17 cellular contexts compared by ENCODE assay signal in the genomic region with DNA sequence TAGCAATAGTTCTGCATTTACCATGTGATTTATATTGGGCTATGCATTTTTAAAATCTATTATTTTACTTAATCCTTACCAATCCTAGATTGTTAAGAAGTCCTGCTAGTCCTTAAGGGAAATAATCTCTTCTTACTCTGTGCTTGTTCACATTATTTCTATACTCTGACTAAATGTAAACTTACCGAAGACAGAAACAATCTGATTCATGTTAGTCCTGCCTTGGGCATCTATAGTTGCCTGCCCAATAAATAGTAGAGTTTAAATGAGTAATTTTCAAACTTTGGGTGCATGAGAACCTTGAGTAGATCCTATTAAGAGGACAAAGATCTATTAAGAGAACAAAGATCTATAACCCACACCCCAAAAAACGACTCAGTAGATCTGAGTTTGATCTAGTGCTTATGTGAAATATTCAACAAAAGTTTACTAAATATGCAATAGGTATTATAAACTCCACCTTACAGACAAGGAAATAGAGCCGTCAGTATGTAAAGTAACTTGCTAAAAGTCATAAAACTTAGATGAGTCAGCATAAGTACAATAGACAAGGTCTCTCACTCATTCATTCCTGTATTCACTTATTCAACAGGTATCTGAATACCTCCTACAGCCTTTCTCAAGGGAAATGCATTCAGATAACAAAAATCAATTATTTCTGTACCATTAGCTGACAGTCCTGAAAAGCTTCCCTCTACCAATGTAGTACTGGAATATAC.
"Had no signal": no experiment of that assay in that cellular context is flagged by ENCODE, and none has a peak within 500 bp of the region (broad histone marks: within the 10 kb centered on the region; RNA-seq: fewer than 3 reads in every experiment).

No MANE protein-coding gene starts in this region.

- H3K27ac Mint-ChIP-seq: activated B cell treated with CpG ODN at 0.5 μM for 24 hours; activated CD8-positive, alpha-beta T cell treated with anti-CD3 and anti-CD28 coated beads, Interleukin-2, amount 10 ng/mL, durations not matched to agents 7 days and 5 days; activated naive CD4-positive, alpha-beta T cell treated with anti-CD3 and anti-CD28 coated beads for 36 hours; T-cell had no signal

- H3K27ac ChIP-seq: lower lobe of right lung, right atrium auricular region, suprapubic skin, upper lobe of right lung had no signal

- H3K36me3 ChIP-seq: lower lobe of right lung, right atrium auricular region, upper lobe of right lung had no signal

- H3K4me3 ChIP-seq: lower lobe of right lung, right atrium auricular region, suprapubic skin, upper lobe of right lung had no signal

- H3K27me3 ChIP-seq: right atrium auricular region, suprapubic skin, upper lobe of right lung had no signal

- ATAC-seq: activated CD8-positive, alpha-beta T cell treated with anti-CD3 and anti-CD28 coated beads, Interleukin-2, amount 10 ng/mL, durations not matched to agents 7 days and 5 days; activated T-cell treated with anti-CD3 and anti-CD28 coated beads, Interleukin-2, amount 50 U/mL, for 4 hours; lower lobe of right lung; stimulated activated naive CD8-positive, alpha-beta T cell treated with anti-CD3 and anti-CD28 coated beads, Interleukin-15, amount 100 ng/mL, for 72 hours; T-cell; upper lobe of right lung had no signal

- DNase-seq: activated B cell treated with CpG ODN at 0.5 μM for 24 hours; activated CD4-positive, alpha-beta T cell treated with anti-CD3 and anti-CD28 coated beads for 48 hours; activated CD8-positive, alpha-beta T cell treated with anti-CD3 and anti-CD28 coated beads, Interleukin-2, amount 10 ng/mL, durations not matched to agents 7 days and 5 days; activated naive CD4-positive, alpha-beta T cell treated with anti-CD3 and anti-CD28 coated beads for 36 hours; activated T-cell treated with anti-CD3 and anti-CD28 coated beads, Interleukin-2, amount 50 U/mL, for 4 hours; anterior cingulate cortex; central memory CD4-positive, alpha-beta T cell; lower lobe of right lung; stimulated activated CD4-positive, alpha-beta T cell treated with anti-CD3 and anti-CD28 coated beads, Interleukin-15, amount 100 ng/mL, for 24 hours; stimulated activated CD4-positive, alpha-beta T cell treated with anti-CD3 and anti-CD28 coated beads, Interleukin-2, amount 100 ng/mL, for 48 hours; stimulated activated naive CD8-positive, alpha-beta T cell treated with anti-CD3 and anti-CD28 coated beads, Interleukin-15, amount 100 ng/mL, for 72 hours; T-cell; upper lobe of right lung had no signal

- H3K36me3 Mint-ChIP-seq: T-cell had no signal

- H3K27me3 Mint-ChIP-seq: activated B cell treated with CpG ODN at 0.5 μM for 24 hours; brain; stimulated activated naive CD8-positive, alpha-beta T cell treated with anti-CD3 and anti-CD28 coated beads, Interleukin-15, amount 100 ng/mL, for 72 hours; T-cell had no signal

- H3K9me3 ChIP-seq: lower lobe of right lung, suprapubic skin, upper lobe of right lung had no signal

- H3K4me3 Mint-ChIP-seq: activated B cell treated with CpG ODN at 0.5 μM for 24 hours; activated CD8-positive, alpha-beta T cell treated with anti-CD3 and anti-CD28 coated beads, Interleukin-2, amount 10 ng/mL, durations not matched to agents 7 days and 5 days; activated naive CD4-positive, alpha-beta T cell treated with anti-CD3 and anti-CD28 coated beads for 36 hours; activated T-cell treated with anti-CD3 and anti-CD28 coated beads, Interleukin-2, amount 50 U/mL, for 4 hours; brain; nephron; stimulated activated naive CD8-positive, alpha-beta T cell treated with anti-CD3 and anti-CD28 coated beads, Interleukin-15, amount 100 ng/mL, for 72 hours; T-cell had no signal

- H3K9me3 Mint-ChIP-seq: activated B cell treated with CpG ODN at 0.5 μM for 24 hours; activated T-cell treated with anti-CD3 and anti-CD28 coated beads, Interleukin-2, amount 50 U/mL, for 4 hours; stimulated activated naive CD8-positive, alpha-beta T cell treated with anti-CD3 and anti-CD28 coated beads, Interleukin-15, amount 100 ng/mL, for 72 hours had no signal

- H3K4me1 Mint-ChIP-seq: brain; stimulated activated naive CD8-positive, alpha-beta T cell treated with anti-CD3 and anti-CD28 coated beads, Interleukin-15, amount 100 ng/mL, for 72 hours; T-cell had no signal
